ENCODE assay signal across 9 cellular contexts in genomic region chr10:88835095-88835909, GRCh38. TPM values are rescaled to one million over a fixed set of nuclear protein-coding genes. Genes with fewer than 3 reads are reported as not detected.
DNase-seq lines count a peak whose midpoint lies in the region; ATAC-seq and TF ChIP-seq lines count a peak whose summit lies in the region.
"Had no signal": no experiment of that assay in that cellular context is flagged by ENCODE, and none has a peak within 500 bp of the region (broad histone marks: within the 10 kb centered on the region; RNA-seq: fewer than 3 reads in every experiment).

No MANE protein-coding gene starts in this region.

- no peak overlapping the region for H3K4me3 ChIP-seq in endodermal cell (ENCODE audit: low read length)

- H3K27me3 Mint-ChIP-seq in endodermal cell (ENCODE audit: insufficient read depth) (peaks cover 37% of the 10 kb centered on the region), mesothelial cell of epicardium (ENCODE audit: low read depth) (peaks cover 21% of the 10 kb centered on the region)
- H3K27me3 Mint-ChIP-seq: activated naive CD4-positive, alpha-beta T cell treated with anti-CD3 and anti-CD28 coated beads, Interleukin-2, amount 50 U/mL, for 24 hours had no signal

- H3K36me3 Mint-ChIP-seq in endodermal cell (ENCODE audit: low read depth) = no peaks in the 10 kb centered on the region
- H3K36me3 Mint-ChIP-seq in mesothelial cell of epicardium = no peaks in the 10 kb centered on the region
- H3K36me3 Mint-ChIP-seq: activated naive CD4-positive, alpha-beta T cell treated with anti-CD3 and anti-CD28 coated beads, Interleukin-2, amount 50 U/mL, for 24 hours had no signal

- H3K4me3 Mint-ChIP-seq in endodermal cell = no peak overlapping the region
- H3K4me3 Mint-ChIP-seq in mesothelial cell of epicardium = no peak overlapping the region
- H3K4me3 Mint-ChIP-seq: activated naive CD4-positive, alpha-beta T cell treated with anti-CD3 and anti-CD28 coated beads, Interleukin-2, amount 50 U/mL, for 24 hours had no signal

- no peak overlapping the region for H3K9ac ChIP-seq in endodermal cell (ENCODE audit: extremely low read depth, low read length, poor library complexity, severe bottlenecking)

- peaks cover 12% of the 10 kb centered on the region for H3K4me1 Mint-ChIP-seq in endodermal cell
- no peaks in the 10 kb centered on the region for H3K4me1 Mint-ChIP-seq in mesothelial cell of epicardium

- H3K27ac Mint-ChIP-seq in endodermal cell = no peak overlapping the region
- no peak overlapping the region for H3K27ac Mint-ChIP-seq in mesothelial cell of epicardium
- H3K27ac Mint-ChIP-seq: activated naive CD4-positive, alpha-beta T cell treated with anti-CD3 and anti-CD28 coated beads, Interleukin-2, amount 50 U/mL, for 24 hours had no signal

- peak; percentile 35 for DNase-seq in CMK (ENCODE audit: low read depth)
- DNase-seq in HS-5 (ENCODE audit: low read depth) = peak; percentile 53
- peak; percentile 61 for DNase-seq in NK-92 treated with Interleukin-12 subunit alpha and Interleukin-12 subunit beta, amount 100 ng/mL, for 24 hours (lab: John Stamatoyannopoulos, UW)
- DNase-seq in activated CD8-positive, alpha-beta memory T cell treated with anti-CD3 and anti-CD28 coated beads for 1 hour (ENCODE audit: extremely low read depth in 1 of 2, low read depth in 1 of 2) = peak; percentile 65 to 73
- DNase-seq in endodermal cell = peak; percentile 91
- peak; percentile 41 to 85 for DNase-seq in mesothelial cell of epicardium (ENCODE audit: low spot score in 2 of 2, unreplicated experiment in 2 of 2)
- peak; percentile 75 for DNase-seq in stimulated activated CD8-positive, alpha-beta memory T cell treated with anti-CD3 and anti-CD28 coated beads, Interleukin-4, amount 100 ng/mL, for 1 hour (ENCODE audit: low read depth in 2 of 2, low spot score in 1 of 2)

- H3K36me3 ChIP-seq in endodermal cell (ENCODE audit: control insufficient read depth, insufficient read depth, low read length) = no peaks in the 10 kb centered on the region

- TF ChIP-seq CTCF in endodermal cell (conservative IDR thresholded peaks at IDR 0.05) (peak; percentile 95), mesothelial cell of epicardium (IDR thresholded peaks at IDR 0.05; ENCODE audit: unreplicated experiment) (peak; percentile 80)

- H3K27ac ChIP-seq in endodermal cell (ENCODE audit: low read depth, low read length) = no peak overlapping the region

- H3K4me1 ChIP-seq in endodermal cell (ENCODE audit: control insufficient read depth, insufficient read depth, low read length) = no peaks in the 10 kb centered on the region

- H3K9me3 Mint-ChIP-seq in endodermal cell (no peaks in the 10 kb centered on the region), mesothelial cell of epicardium (no peaks in the 10 kb centered on the region)
- H3K9me3 Mint-ChIP-seq: activated naive CD4-positive, alpha-beta T cell treated with anti-CD3 and anti-CD28 coated beads, Interleukin-2, amount 50 U/mL, for 24 hours had no signal

- H3K9me3 ChIP-seq in endodermal cell (ENCODE audit: control insufficient read depth, low read length) = no peaks in the 10 kb centered on the region

- 4 to 24% methylated on average over 3 to 10 of the region's 10 CpGs for WGBS in endodermal cell (ENCODE audit: insufficient coverage in 1 of 2, insufficient read length in 1 of 2), 2 experiments

- peaks cover 95% of the 10 kb centered on the region for H3K27me3 ChIP-seq in endodermal cell (ENCODE audit: control insufficient read depth, insufficient read depth, low read length, poor library complexity, severe bottlenecking)

- ATAC-seq in GM21360 (IDR thresholded peaks at IDR 0.05; ENCODE audit: unreplicated experiment) = peak; percentile 81

RNA-seq across cellular contexts. Expression of gene ANKRD22, which starts 16.3 kb away (rescaled TPM):
- not detected for total RNA-seq in endodermal cell
- polyA plus RNA-seq in endodermal cell (2013, experiment 1 of 2) = not detected
- not detected for polyA plus RNA-seq in endodermal cell (2013, experiment 2 of 2)
- 0.63 to 0.91 TPM (median 0.72 TPM) in 3 replicates for total RNA-seq in mesothelial cell of epicardium

RNA-seq across cellular contexts. Expression of gene LIPM, which starts 32.8 kb away (rescaled TPM):
- total RNA-seq in endodermal cell = not detected
- polyA plus RNA-seq in endodermal cell (2013, experiment 1 of 2) = not detected
- not detected for polyA plus RNA-seq in endodermal cell (2013, experiment 2 of 2)
- not detected in 3 replicates for total RNA-seq in mesothelial cell of epicardium

RNA-seq across cellular contexts. Expression of gene STAMBPL1, which starts 44.7 kb away (rescaled TPM):
- total RNA-seq in endodermal cell (1 to 10 TPM; 1.2 to 4.1 TPM), mesothelial cell of epicardium (2.8 to 3.8 TPM (median 3.6 TPM) in 3 replicates)
- polyA plus RNA-seq in endodermal cell (2013, experiment 1 of 2) = 2.1 TPM
- polyA plus RNA-seq in endodermal cell (2013, experiment 2 of 2) = 2.0 TPM

Comparison
In these comparisons a context has a peak if more than half of its experiments do, and no peak if none do; other contexts are left out.
1. DNase-seq: peak in every context shown above with its lines; median percentile 91 in endodermal cell; 75 in stimulated activated CD8-positive, alpha-beta memory T cell treated with anti-CD3 and anti-CD28 coated beads, Interleukin-4, amount 100 ng/mL, for 1 hour; 69 in activated CD8-positive, alpha-beta memory T cell treated with anti-CD3 and anti-CD28 coated beads for 1 hour; 63 in mesothelial cell of epicardium; 61 in NK-92 treated with Interleukin-12 subunit alpha and Interleukin-12 subunit beta, amount 100 ng/mL, for 24 hours; 53 in HS-5; 35 in CMK.